Comparison of ENCODE assay signal across 10 cellular contexts in genomic region chr6:132490478-132491204, GRCh38. TPM values are rescaled to one million over a fixed set of nuclear protein-coding genes. Genes with fewer than 3 reads are reported as not detected.
DNase-seq lines count a peak whose midpoint lies in the region; ATAC-seq and TF ChIP-seq lines count a peak whose summit lies in the region.
"Had no signal": no experiment of that assay in that cellular context is flagged by ENCODE, and none has a peak within 500 bp of the region (broad histone marks: within the 10 kb centered on the region; RNA-seq: fewer than 3 reads in every experiment).

No MANE protein-coding gene starts in this region.

- H3K27ac ChIP-seq in BLaER1 treated with 17β-estradiol and CSF1 and Interleukin-3, amounts not matched to agents 10 nM and 100 nM: peak overlapping the region in 5 of 11 experiments; percentile 5 to 86 (median 66); a peak in 8 of 22 replicates
- H3K27ac ChIP-seq in Karpas-422 (ENCODE audit: low read length) (peak overlapping the region; percentile 99), right lobe of liver (peak overlapping the region in 2 of 3 donors; percentile 11 to 24)

- no peak for TF ChIP-seq CTCF in right lobe of liver (IDR thresholded peaks at IDR 0.05)
- TF ChIP-seq CTCF in foreskin fibroblast (IDR thresholded peaks at IDR 0.05; ENCODE audit: low read depth, low read length): no peak

- H3K36me3 Mint-ChIP-seq in activated T-helper 17 cell treated with anti-CD3 and anti-CD28 coated beads, Interleukin-2, amount 50 U/mL, for 72 hours (ENCODE audit: low read depth): peaks cover 22% of the 10 kb centered on the region

- H3K9me2 ChIP-seq in Karpas-422 (replicated peaks; ENCODE audit: insufficient read depth, low read length): no peaks in the 10 kb centered on the region

- H3K9me3 Mint-ChIP-seq in activated T-helper 17 cell treated with anti-CD3 and anti-CD28 coated beads, Interleukin-2, amount 50 U/mL, for 72 hours: no peaks in the 10 kb centered on the region

- no peak overlapping the region for H3K4me3 Mint-ChIP-seq in activated T-helper 17 cell treated with anti-CD3 and anti-CD28 coated beads, Interleukin-2, amount 50 U/mL, for 72 hours

- peak overlapping the region in 3 of 11 experiments; percentile 19 to 80 (median 58); a peak in 5 of 22 replicates for H3K9ac ChIP-seq in BLaER1 treated with 17β-estradiol and CSF1 and Interleukin-3, amounts not matched to agents 10 nM and 100 nM
- peak overlapping the region; percentile 73 for H3K9ac ChIP-seq in Karpas-422 (ENCODE audit: low read length)

- H3K27ac Mint-ChIP-seq in activated T-helper 17 cell treated with anti-CD3 and anti-CD28 coated beads, Interleukin-2, amount 50 U/mL, for 72 hours: no peak overlapping the region

- no peak for TF ChIP-seq POLR2A in right lobe of liver (IDR thresholded peaks at IDR 0.05)

- peaks cover 26 to 77% (median 31%) of the 10 kb centered on the region in 10 experiments for H3K4me1 ChIP-seq in BLaER1 treated with 17β-estradiol and CSF1 and Interleukin-3, amounts not matched to agents 10 nM and 100 nM
- H3K4me1 ChIP-seq in Karpas-422 (ENCODE audit: low read length) (peaks cover 72% of the 10 kb centered on the region), right lobe of liver (no peaks in the 10 kb centered on the region)

- H4K20me1 ChIP-seq in BLaER1 treated with 17β-estradiol and CSF1 and Interleukin-3, amounts not matched to agents 10 nM and 100 nM: peaks cover 0 to 100% (median 37%) of the 10 kb centered on the region in 11 experiments; a peak in 16 of 22 replicates
- H4K20me1 ChIP-seq in Karpas-422 (ENCODE audit: insufficient read depth, low read depth, low read length): no peaks in the 10 kb centered on the region

- peak; percentile 63 for ATAC-seq in GM21528 (IDR thresholded peaks at IDR 0.05; ENCODE audit: low FRiP score, unreplicated experiment)
- ATAC-seq in right lobe of liver: peak; percentile 25 to 50 (median 46)
- no peak for ATAC-seq in activated T-helper 17 cell treated with anti-CD3 and anti-CD28 coated beads, Interleukin-2, amount 50 U/mL, for 72 hours (replicated peaks)

- H3K4me3 ChIP-seq in BLaER1 treated with 17β-estradiol and CSF1 and Interleukin-3, amounts not matched to agents 10 nM and 100 nM: peak overlapping the region in 1 of 10 experiments; percentile 14; a peak in 1 of 20 replicates
- H3K4me3 ChIP-seq in Karpas-422 (ENCODE audit: low read length): peak overlapping the region; percentile 64
- no peak overlapping the region for H3K4me3 ChIP-seq in right lobe of liver
- H3K4me3 ChIP-seq in foreskin fibroblast (ENCODE audit: low read depth in 1 of 2, low read length in 2 of 2): no peak overlapping the region

- H3K4me2 ChIP-seq in BLaER1 treated with 17β-estradiol and CSF1 and Interleukin-3, amounts not matched to agents 10 nM and 100 nM: peak overlapping the region; percentile 51 to 91 (median 69)
- H3K4me2 ChIP-seq in Karpas-422 (ENCODE audit: low read depth, low read length, poor library complexity, severe bottlenecking): peak overlapping the region; percentile 74

- H3K27me3 ChIP-seq in BLaER1 treated with 17β-estradiol and CSF1 and Interleukin-3, amounts not matched to agents 10 nM and 100 nM: no peaks in the 10 kb centered on the region
- H3K27me3 ChIP-seq in Karpas-422 (ENCODE audit: low read length): no peaks in the 10 kb centered on the region
- no peaks in the 10 kb centered on the region for H3K27me3 ChIP-seq in right lobe of liver

- H3K9me3 ChIP-seq in BLaER1 treated with 17β-estradiol and CSF1 and Interleukin-3, amounts not matched to agents 10 nM and 100 nM (replicated peaks in 1 of 11): peaks cover 5 to 21% (median 17%) of the 10 kb centered on the region in 11 experiments; a peak in 16 of 22 replicates
- peaks cover 8% of the 10 kb centered on the region for H3K9me3 ChIP-seq in Karpas-422 (ENCODE audit: low read length)
- H3K9me3 ChIP-seq in right lobe of liver: no peaks in the 10 kb centered on the region

- H2AFZ ChIP-seq in Karpas-422 (ENCODE audit: low read length): no peak overlapping the region

- peaks cover 16 to 75% (median 36%) of the 10 kb centered on the region in 11 experiments; a peak in 20 of 22 replicates for H3K36me3 ChIP-seq in BLaER1 treated with 17β-estradiol and CSF1 and Interleukin-3, amounts not matched to agents 10 nM and 100 nM
- H3K36me3 ChIP-seq in Karpas-422 (ENCODE audit: insufficient read depth, low read length) (peaks cover 60% of the 10 kb centered on the region), right lobe of liver (no peaks in the 10 kb centered on the region)

- intact Hi-C loops in right lobe of liver (cut with DNase I): no loop called here

- DNase-seq in Karpas-422: peak; percentile 79
- DNase-seq in right lobe of liver: no peak
- no peak for DNase-seq in foreskin fibroblast
- no peak for DNase-seq in activated gamma-delta T cell treated with Interleukin-2 at 50 U/mL for 16 hours
- no peak for DNase-seq in NCI-H2227 (lab: John Stamatoyannopoulos, UW; ENCODE audit: unreplicated experiment)
- DNase-seq: NCI-H1930 had no signal

- peaks cover 19% of the 10 kb centered on the region for H3K4me1 Mint-ChIP-seq in activated T-helper 17 cell treated with anti-CD3 and anti-CD28 coated beads, Interleukin-2, amount 50 U/mL, for 72 hours

- 59% methylated on average over 10 of the region's 10 CpGs for WGBS in right lobe of liver (ENCODE audit: insufficient coverage, low coverage, low lambda C conversion rate, missing lambda C conversion rate)

- no peaks in the 10 kb centered on the region for H3K27me3 Mint-ChIP-seq in activated T-helper 17 cell treated with anti-CD3 and anti-CD28 coated beads, Interleukin-2, amount 50 U/mL, for 72 hours

- peaks cover 95% of the 10 kb centered on the region for H3K79me2 ChIP-seq in Karpas-422 (ENCODE audit: low read length)

RNA-seq across cellular contexts. Expression of gene STX7, which starts 22.3 kb away (rescaled TPM):
- total RNA-seq in Karpas-422 (2014; rRNA removed; shearing (Covaris generic); ENCODE audit: low replicate concordance): 38.5 and 39.7 TPM in 2 replicates
- total RNA-seq in right lobe of liver: 10 to 100 TPM; 14.9 to 28.5 (median 17.0) TPM
- total RNA-seq in activated T-helper 17 cell treated with anti-CD3 and anti-CD28 coated beads, Interleukin-2, amount 50 U/mL, for 72 hours: 10 to 100 TPM; 17.7 to 28.2 TPM

RNA-seq across cellular contexts. Expression of gene TAAR9, which starts 47.4 kb away (rescaled TPM):
- total RNA-seq in Karpas-422 (2014; rRNA removed; shearing (Covaris generic); ENCODE audit: low replicate concordance): not detected in 2 replicates
- total RNA-seq in right lobe of liver: not detected
- not detected for total RNA-seq in activated T-helper 17 cell treated with anti-CD3 and anti-CD28 coated beads, Interleukin-2, amount 50 U/mL, for 72 hours
- total RNA-seq: myocyte had no signal
